In genomic region chr7:23283053-23283452, GRCh38 we compare ENCODE assay signal across 1 cellular context. TPM values are rescaled to one million over a fixed set of nuclear protein-coding genes. Genes with fewer than 3 reads are reported as not detected.
"Had no signal": no experiment of that assay in that cellular context is flagged by ENCODE, and none has a peak within 500 bp of the region (broad histone marks: within the 10 kb centered on the region; RNA-seq: fewer than 3 reads in every experiment).

No MANE protein-coding gene starts in this region.

RNA-seq across cellular contexts. Expression of gene GPNMB, which starts 36.5 kb away (rescaled TPM):
- polyA plus RNA-seq: IgD-negative memory B cell had no signal
